In genomic region chr1:231272880-231273279, GRCh38 we compare ENCODE assay signal across 15 cellular contexts. TPM values are rescaled to one million over a fixed set of nuclear protein-coding genes. Genes with fewer than 3 reads are reported as not detected.
DNase-seq lines count a peak whose midpoint lies in the region; TF ChIP-seq lines count a peak whose summit lies in the region.
"Had no signal": no experiment of that assay in that cellular context is flagged by ENCODE, and none has a peak within 500 bp of the region (broad histone marks: within the 10 kb centered on the region; RNA-seq: fewer than 3 reads in every experiment).

No MANE protein-coding gene starts in this region.

- no peaks in the 10 kb centered on the region for H3K4me1 ChIP-seq in adrenal gland (replicated peaks in 1 of 2)
- H3K4me1 ChIP-seq: tibial artery had no signal

- DNase-seq in activated CD4-positive, alpha-beta T cell treated with anti-CD3 and anti-CD28 coated beads, Interleukin-2, amount 10 ng/mL, durations not matched to agents 7 days and 5 days, result no peak
- DNase-seq in activated CD4-positive, alpha-beta T cell treated with anti-CD3 and anti-CD28 coated beads, Interleukin-2, amount 50 U/mL, for 4 hours, result no peak
- DNase-seq in endothelial cell (ENCODE audit: low spot score), result no peak
- peak; percentile 26 for DNase-seq in renal cortical epithelial cell (ENCODE audit: low read depth)
- no peak for DNase-seq in RPMI8226
- no peak for DNase-seq in ACHN
- DNase-seq in adrenal gland, result no peak
- DNase-seq: activated B cell treated with CpG ODN at 0.5 μM for 24 hours, amniotic stem cell, DMS 273 treated with DMSO at 0.1 percent for 48 hours, H7, NCI-H146, tibial artery had no signal

- peaks cover 32% of the 10 kb centered on the region for H3K4me1 Mint-ChIP-seq in activated CD4-positive, alpha-beta T cell treated with anti-CD3 and anti-CD28 coated beads, Interleukin-2, amount 10 ng/mL, durations not matched to agents 7 days and 5 days
- H3K4me1 Mint-ChIP-seq in T-helper 1 cell treated with Interleukin-12 subunit alpha and Interleukin-12 subunit beta and Interleukin-4 antibody, amounts not matched to agents 30 μg/mL and 1 μg/mL, for 36 hours (ENCODE audit: low read depth), result peaks cover 33% of the 10 kb centered on the region
- H3K4me1 Mint-ChIP-seq in endothelial cell (ENCODE audit: unreplicated experiment), result peaks cover 13% of the 10 kb centered on the region
- H3K4me1 Mint-ChIP-seq: activated B cell treated with CpG ODN at 0.5 μM for 24 hours had no signal

- in situ Hi-C loops in ACHN (cut with HindIII; ENCODE audit: low pct_ligation_motif_present, low pct_unique_long_range_greater_than_20kb, low sequenced_read_pairs), result no loop called here

- TF ChIP-seq POLR2A in adrenal gland (IDR thresholded peaks at IDR 0.05), result no peak

- no peaks in the 10 kb centered on the region for H3K9me3 Mint-ChIP-seq in activated CD4-positive, alpha-beta T cell treated with anti-CD3 and anti-CD28 coated beads, Interleukin-2, amount 10 ng/mL, durations not matched to agents 7 days and 5 days
- H3K9me3 Mint-ChIP-seq in T-helper 1 cell treated with Interleukin-12 subunit alpha and Interleukin-12 subunit beta and Interleukin-4 antibody, amounts not matched to agents 30 μg/mL and 1 μg/mL, for 36 hours, result no peaks in the 10 kb centered on the region
- H3K9me3 Mint-ChIP-seq in endothelial cell (ENCODE audit: unreplicated experiment), result no peaks in the 10 kb centered on the region
- H3K9me3 Mint-ChIP-seq: activated B cell treated with CpG ODN at 0.5 μM for 24 hours had no signal

- peaks cover 63% of the 10 kb centered on the region for H3K36me3 Mint-ChIP-seq in activated CD4-positive, alpha-beta T cell treated with anti-CD3 and anti-CD28 coated beads, Interleukin-2, amount 10 ng/mL, durations not matched to agents 7 days and 5 days (ENCODE audit: low read depth)
- H3K36me3 Mint-ChIP-seq in T-helper 1 cell treated with Interleukin-12 subunit alpha and Interleukin-12 subunit beta and Interleukin-4 antibody, amounts not matched to agents 30 μg/mL and 1 μg/mL, for 36 hours (ENCODE audit: low read depth), result peaks cover 72% of the 10 kb centered on the region
- peaks cover 14% of the 10 kb centered on the region for H3K36me3 Mint-ChIP-seq in endothelial cell (ENCODE audit: low read depth, unreplicated experiment)

- H3K27me3 ChIP-seq in adrenal gland, result no peaks in the 10 kb centered on the region
- H3K27me3 ChIP-seq: tibial artery had no signal

- WGBS in adrenal gland, 4 donors, result 85 to 94% (median 90%) methylated on average over 2 of the region's 2 CpGs

- no peak overlapping the region for H3K4me3 Mint-ChIP-seq in activated CD4-positive, alpha-beta T cell treated with anti-CD3 and anti-CD28 coated beads, Interleukin-2, amount 10 ng/mL, durations not matched to agents 7 days and 5 days
- peak overlapping the region; percentile 75 for H3K4me3 Mint-ChIP-seq in T-helper 1 cell treated with Interleukin-12 subunit alpha and Interleukin-12 subunit beta and Interleukin-4 antibody, amounts not matched to agents 30 μg/mL and 1 μg/mL, for 36 hours
- H3K4me3 Mint-ChIP-seq in endothelial cell (ENCODE audit: unreplicated experiment), result peak overlapping the region; percentile 33
- H3K4me3 Mint-ChIP-seq: activated B cell treated with CpG ODN at 0.5 μM for 24 hours had no signal

- no peak for TF ChIP-seq CTCF in endothelial cell (IDR thresholded peaks at IDR 0.05; ENCODE audit: unreplicated experiment)
- TF ChIP-seq CTCF in adrenal gland (IDR thresholded peaks at IDR 0.05), result no peak

- CTCF ChIA-PET in activated CD4-positive, alpha-beta T cell treated with anti-CD3 and anti-CD28 coated beads, Interleukin-2, amount 10 ng/mL, durations not matched to agents 7 days and 5 days (lab: Charles Lee), result interaction anchor here (1.2 kb wide), 1 partner anchor 60 kb away, joined by 3 read pairs; no protein-coding TSS in a partner anchor

- H3K4me3 ChIP-seq in adrenal gland, result no peak overlapping the region
- H3K4me3 ChIP-seq: tibial artery had no signal

- H3K27me3 Mint-ChIP-seq in activated CD4-positive, alpha-beta T cell treated with anti-CD3 and anti-CD28 coated beads, Interleukin-2, amount 10 ng/mL, durations not matched to agents 7 days and 5 days, result no peaks in the 10 kb centered on the region
- H3K27me3 Mint-ChIP-seq in T-helper 1 cell treated with Interleukin-12 subunit alpha and Interleukin-12 subunit beta and Interleukin-4 antibody, amounts not matched to agents 30 μg/mL and 1 μg/mL, for 36 hours (ENCODE audit: low read depth), result no peaks in the 10 kb centered on the region
- peaks cover 2% of the 10 kb centered on the region for H3K27me3 Mint-ChIP-seq in endothelial cell (ENCODE audit: unreplicated experiment)
- H3K27me3 Mint-ChIP-seq: activated B cell treated with CpG ODN at 0.5 μM for 24 hours had no signal

- POLR2A ChIA-PET in activated CD4-positive, alpha-beta T cell treated with anti-CD3 and anti-CD28 coated beads, Interleukin-2, amount 10 ng/mL, durations not matched to agents 7 days and 5 days (lab: Charles Lee), result no interaction called here

- peak overlapping the region; percentile 95 for H3K27ac Mint-ChIP-seq in activated CD4-positive, alpha-beta T cell treated with anti-CD3 and anti-CD28 coated beads, Interleukin-2, amount 10 ng/mL, durations not matched to agents 7 days and 5 days
- peak overlapping the region; percentile 99 for H3K27ac Mint-ChIP-seq in T-helper 1 cell treated with Interleukin-12 subunit alpha and Interleukin-12 subunit beta and Interleukin-4 antibody, amounts not matched to agents 30 μg/mL and 1 μg/mL, for 36 hours
- peak overlapping the region; percentile 97 for H3K27ac Mint-ChIP-seq in endothelial cell (ENCODE audit: unreplicated experiment)
- H3K27ac Mint-ChIP-seq: activated B cell treated with CpG ODN at 0.5 μM for 24 hours had no signal

- no peaks in the 10 kb centered on the region for H3K9me3 ChIP-seq in adrenal gland (replicated peaks in 1 of 3)
- H3K9me3 ChIP-seq: tibial artery had no signal

- peaks cover 0 to 70% of the 10 kb centered on the region in 2 donors for H3K36me3 ChIP-seq in adrenal gland (replicated peaks in 1 of 2)

- no peak overlapping the region for H3K27ac ChIP-seq in adrenal gland
- H3K27ac ChIP-seq: epithelial cell of prostate, tibial artery had no signal

- intact Hi-C loops in adrenal gland (cut with DNase I), result no loop called here

RNA-seq across cellular contexts. Expression of gene GNPAT, which starts 31.9 kb away (rescaled TPM):
- 10 to 100 TPM; 38.6 to 40.1 TPM for total RNA-seq in activated CD4-positive, alpha-beta T cell treated with anti-CD3 and anti-CD28 coated beads, Interleukin-2, amount 10 ng/mL, durations not matched to agents 7 days and 5 days
- 47.1 TPM for total RNA-seq in endothelial cell (ENCODE audit: unreplicated experiment)
- total RNA-seq in renal cortical epithelial cell, result 51.7 and 60.3 TPM in 2 replicates
- total RNA-seq in adrenal gland, result 10 to 100 TPM; 27.0 to 57.9 (median 41.5) TPM
- polyA plus RNA-seq in adrenal gland, result 10 to 100 TPM; 46.8 to 91.9 (median 57.9) TPM
